In genomic region chr2:102424754-102425153, GRCh38 we compare ENCODE assay signal across 12 cellular contexts. TPM values are rescaled to one million over a fixed set of nuclear protein-coding genes. Genes with fewer than 3 reads are reported as not detected.
A peak's percentile ranks its signal among the peaks of the same experiment; 100 is the strongest.
DNase-seq lines count a peak whose midpoint lies in the region; ATAC-seq, FAIRE-seq and TF ChIP-seq lines count a peak whose summit lies in the region.
"Had no signal": no experiment of that assay in that cellular context is flagged by ENCODE, and none has a peak within 500 bp of the region (broad histone marks: within the 10 kb centered on the region; RNA-seq: fewer than 3 reads in every experiment).

No MANE protein-coding gene starts in this region.

- DNase-seq in GM12891 (ENCODE audit: insufficient read length, low spot score) (no peak), cardiac septum (ENCODE audit: low spot score) (no peak), Ammon's horn (ENCODE audit: low spot score) (no peak), ureter (ENCODE audit: low spot score) (no peak), gastrocnemius medialis (no peak)
- no peak for DNase-seq in activated T-helper 1 cell treated with anti-CD3 and anti-CD28 coated beads, Interleukin-12 subunit alpha, Interleukin-12 subunit beta, Interleukin-2, Interleukin-4 antibody, amounts not matched to agents 30 ng/mL and 10 ng/mL and 1 ng/mL, durations not matched to agents 14 hours and 24 hours and 36 hours (ENCODE audit: low spot score)

- H3K4me1 Mint-ChIP-seq in activated T-helper 1 cell treated with anti-CD3 and anti-CD28 coated beads, Interleukin-12 subunit alpha, Interleukin-12 subunit beta, Interleukin-2, Interleukin-4 antibody, amounts not matched to agents 30 ng/mL and 10 ng/mL and 1 ng/mL, durations not matched to agents 14 hours and 24 hours and 36 hours (ENCODE audit: low read depth), result peaks cover 98% of the 10 kb centered on the region

- no peak overlapping the region for H3K4me3 ChIP-seq in gastrocnemius medialis

- no peaks in the 10 kb centered on the region for H3K27me3 ChIP-seq in gastrocnemius medialis

- no peaks in the 10 kb centered on the region for H3K36me3 ChIP-seq in gastrocnemius medialis

- FAIRE-seq in GM12891 (lab: Jason Lieb, UNC), result peak; percentile 63

- H3K27me3 Mint-ChIP-seq in activated T-helper 1 cell treated with anti-CD3 and anti-CD28 coated beads, Interleukin-12 subunit alpha, Interleukin-12 subunit beta, Interleukin-2, Interleukin-4 antibody, amounts not matched to agents 30 ng/mL and 10 ng/mL and 1 ng/mL, durations not matched to agents 14 hours and 24 hours and 36 hours (ENCODE audit: insufficient read depth), result no peaks in the 10 kb centered on the region
- H3K27me3 Mint-ChIP-seq: activated naive CD8-positive, alpha-beta T cell had no signal

- H3K9me3 ChIP-seq in gastrocnemius medialis, result no peaks in the 10 kb centered on the region

- H3K9me3 Mint-ChIP-seq in activated T-helper 1 cell treated with anti-CD3 and anti-CD28 coated beads, Interleukin-12 subunit alpha, Interleukin-12 subunit beta, Interleukin-2, Interleukin-4 antibody, amounts not matched to agents 30 ng/mL and 10 ng/mL and 1 ng/mL, durations not matched to agents 14 hours and 24 hours and 36 hours, result no peaks in the 10 kb centered on the region

- peak overlapping the region; percentile 90 for H3K4me3 Mint-ChIP-seq in activated T-helper 1 cell treated with anti-CD3 and anti-CD28 coated beads, Interleukin-12 subunit alpha, Interleukin-12 subunit beta, Interleukin-2, Interleukin-4 antibody, amounts not matched to agents 30 ng/mL and 10 ng/mL and 1 ng/mL, durations not matched to agents 14 hours and 24 hours and 36 hours
- H3K4me3 Mint-ChIP-seq: activated naive CD8-positive, alpha-beta T cell had no signal

- H3K4me1 ChIP-seq in gastrocnemius medialis, result no peaks in the 10 kb centered on the region

- no peak for TF ChIP-seq CTCF in gastrocnemius medialis (IDR thresholded peaks at IDR 0.05 in 4 of 5, conservative IDR thresholded peaks at IDR 0.05 in 1 of 5)

- TF ChIP-seq POLR2A in GM12891 (IDR thresholded peaks at IDR 0.05; ENCODE audit: low read depth, low read length), result no peak
- TF ChIP-seq POLR2A in gastrocnemius medialis (IDR thresholded peaks at IDR 0.05), result no peak

- ATAC-seq in GM21360 (IDR thresholded peaks at IDR 0.05; ENCODE audit: unreplicated experiment) (peak; percentile 95), HG03159 (IDR thresholded peaks at IDR 0.05; ENCODE audit: unreplicated experiment) (peak; percentile 89), gastrocnemius medialis (no peak)

- H3K36me3 Mint-ChIP-seq in activated T-helper 1 cell treated with anti-CD3 and anti-CD28 coated beads, Interleukin-12 subunit alpha, Interleukin-12 subunit beta, Interleukin-2, Interleukin-4 antibody, amounts not matched to agents 30 ng/mL and 10 ng/mL and 1 ng/mL, durations not matched to agents 14 hours and 24 hours and 36 hours (ENCODE audit: low read depth), result peaks cover 68% of the 10 kb centered on the region

- intact Hi-C loops in activated T-helper 1 cell treated with anti-CD3 and anti-CD28 coated beads, Interleukin-12 subunit alpha, Interleukin-12 subunit beta, Interleukin-2, Interleukin-4 antibody, amounts not matched to agents 30 ng/mL and 10 ng/mL and 1 ng/mL, durations not matched to agents 14 hours and 24 hours and 36 hours (cut with micrococcal nuclease), result loop anchor here (1.0 kb wide), 1 partner anchor 12 kb away; no protein-coding TSS in a partner anchor
- intact Hi-C loops in cardiac septum (cut with DNase I) (no loop called here), gastrocnemius medialis (cut with DNase I; ENCODE audit: low total_unique reads) (no loop called here)

- H3K27ac ChIP-seq in gastrocnemius medialis, result no peak overlapping the region

- peak overlapping the region; percentile 98 for H3K27ac Mint-ChIP-seq in activated T-helper 1 cell treated with anti-CD3 and anti-CD28 coated beads, Interleukin-12 subunit alpha, Interleukin-12 subunit beta, Interleukin-2, Interleukin-4 antibody, amounts not matched to agents 30 ng/mL and 10 ng/mL and 1 ng/mL, durations not matched to agents 14 hours and 24 hours and 36 hours
- H3K27ac Mint-ChIP-seq: activated naive CD8-positive, alpha-beta T cell had no signal

- in situ Hi-C loops in gastrocnemius medialis (cut with MboI; ENCODE audit: low sequenced_read_pairs in 4 of 4), result loop anchor here in 3 of 4 donors (25.0 kb wide), 3 partner anchors 137 to 437 kb away; partner anchors contain the start of gene IL1R2 (in 1 of the 3)

TF ChIP-seq in GM12891, 5 proteins besides CTCF, POLR2A, EP300 and RAD21:
- TF ChIP-seq SPI1 (IDR thresholded peaks at IDR 0.05; ENCODE audit: low read depth, low read length), result peak; percentile 81
- TF ChIP-seq PAX5 (IDR thresholded peaks at IDR 0.05; ENCODE audit: insufficient read depth, low read length, severe bottlenecking), result no peak
- no peak for TF ChIP-seq TAF1 (IDR thresholded peaks at IDR 0.05; ENCODE audit: low read depth, low read length)

RNA-seq across cellular contexts. Expression of gene IL18RAP, which starts 1.8 kb away (rescaled TPM):
- 0.15 TPM for polyA plus RNA-seq in GM12891 (2012; ENCODE audit: low read depth, missing spikeins)
- 37.1 and 38.4 TPM in 2 replicates for total RNA-seq in activated T-helper 1 cell treated with anti-CD3 and anti-CD28 coated beads, Interleukin-12 subunit alpha, Interleukin-12 subunit beta, Interleukin-2, Interleukin-4 antibody, amounts not matched to agents 30 ng/mL and 10 ng/mL and 1 ng/mL, durations not matched to agents 14 hours and 24 hours and 36 hours
- 0.70 TPM for total RNA-seq in cardiac septum
- 2.6 TPM for total RNA-seq in ureter
- total RNA-seq in gastrocnemius medialis, result 1 to 10 TPM in 1 of 4 donors, under 1 TPM in 1, not detected in 2; 0.29 to 1.9 TPM
- total RNA-seq: fibroblast of lung, HT1080, myocyte had no signal
- polyA plus RNA-seq: fibroblast of lung had no signal

RNA-seq across cellular contexts. Expression of gene SLC9A4, which starts 48.3 kb away (rescaled TPM):
- polyA plus RNA-seq in GM12891 (2012; ENCODE audit: low read depth, missing spikeins), result not detected
- 0.10 TPM in 1 of 2 replicates, not detected in the other for total RNA-seq in activated T-helper 1 cell treated with anti-CD3 and anti-CD28 coated beads, Interleukin-12 subunit alpha, Interleukin-12 subunit beta, Interleukin-2, Interleukin-4 antibody, amounts not matched to agents 30 ng/mL and 10 ng/mL and 1 ng/mL, durations not matched to agents 14 hours and 24 hours and 36 hours
- not detected for total RNA-seq in cardiac septum
- 23.5 TPM for total RNA-seq in ureter
- not detected for total RNA-seq in gastrocnemius medialis
- total RNA-seq: fibroblast of lung, HT1080 had no signal
- polyA plus RNA-seq: fibroblast of lung had no signal

Comparison
In these comparisons a context has a peak if more than half of its experiments do, and no peak if none do; other contexts are left out.
1. ATAC-seq: peak in GM21360 (single experiment) and HG03159 (single experiment); none in gastrocnemius medialis (0 of 2).
2. RNA of gene IL18RAP, which starts 1.8 kb away (total RNA-seq): 37.1 to 38.4 TPM in activated T-helper 1 cell treated with anti-CD3 and anti-CD28 coated beads, Interleukin-12 subunit alpha, Interleukin-12 subunit beta, Interleukin-2, Interleukin-4 antibody, amounts not matched to agents 30 ng/mL and 10 ng/mL and 1 ng/mL, durations not matched to agents 14 hours and 24 hours and 36 hours; 2.6 TPM in ureter (single experiment), 0.70 TPM in cardiac septum (single experiment) and 0.29 to 1.9 TPM in gastrocnemius medialis; every median in the first group is over 10 times any median in the second.
3. RNA of gene SLC9A4, which starts 48.3 kb away (total RNA-seq): 23.5 TPM in ureter (single experiment); 0.10 TPM in activated T-helper 1 cell treated with anti-CD3 and anti-CD28 coated beads, Interleukin-12 subunit alpha, Interleukin-12 subunit beta, Interleukin-2, Interleukin-4 antibody, amounts not matched to agents 30 ng/mL and 10 ng/mL and 1 ng/mL, durations not matched to agents 14 hours and 24 hours and 36 hours, not detected in cardiac septum (single experiment) and not detected in gastrocnemius medialis; every median in the first group is over 10 times any median in the second.